ENCODE assay signal across 20 cellular contexts in genomic region chr15:85388962-85389361, GRCh38.
"Had no signal": no experiment of that assay in that cellular context is flagged by ENCODE, and none has a peak within 500 bp of the region (broad histone marks: within the 10 kb centered on the region; RNA-seq: fewer than 3 reads in every experiment).

No MANE protein-coding gene starts in this region.

- H3K27ac Mint-ChIP-seq: nephron progenitor cell; stimulated activated naive CD8-positive, alpha-beta T cell treated with anti-CD3 and anti-CD28 coated beads, Interleukin-15, Interleukin-2, amounts not matched to agents 100 ng/mL and 50 ng/mL, for 24 hours; T-helper 1 cell treated with Interleukin-12 subunit alpha and Interleukin-12 subunit beta and Interleukin-4 antibody, amounts not matched to agents 30 μg/mL and 1 μg/mL, for 36 hours had no signal

- H2AFZ ChIP-seq: parathyroid adenoma had no signal

- H3K4me3 Mint-ChIP-seq: nephron progenitor cell; T-helper 1 cell treated with Interleukin-12 subunit alpha and Interleukin-12 subunit beta and Interleukin-4 antibody, amounts not matched to agents 30 μg/mL and 1 μg/mL, for 36 hours had no signal

- ATAC-seq: body of pancreas, left lobe of liver, right lobe of liver had no signal

- H3K4me3 ChIP-seq: body of pancreas, right lobe of liver, skin epidermis, tibial nerve had no signal

- DNase-seq: activated B cell treated with CpG ODN at 0.5 μM for 24 hours; activated CD4-positive, alpha-beta T cell treated with anti-CD3 and anti-CD28 coated beads for 4 hours; activated CD4-positive, alpha-beta T cell treated with anti-CD3 and anti-CD28 coated beads, Interleukin-2, amount 50 U/mL, for 48 hours; activated CD8-positive, alpha-beta memory T cell treated with anti-CD3 and anti-CD28 coated beads, Interleukin-2, amount 50 U/mL, for 48 hours; activated gamma-delta T cell; activated naive CD4-positive, alpha-beta T cell treated with anti-CD3 and anti-CD28 coated beads, Interleukin-2, amount 50 U/mL, for 16 hours; activated T-cell treated with anti-CD3 and anti-CD28 coated beads, Interleukin-2, amount 50 U/mL, for 48 hours; anterior cingulate cortex; body of pancreas; midbrain; nephron progenitor cell; right lobe of liver; stimulated activated CD4-positive, alpha-beta T cell treated with anti-CD3 and anti-CD28 coated beads, Interleukin-1b, Interleukin-23, amount 100 ng/mL, for 48 hours had no signal

- H3K9me3 Mint-ChIP-seq: activated B cell treated with CpG ODN at 0.5 μM for 24 hours; stimulated activated naive CD8-positive, alpha-beta T cell treated with anti-CD3 and anti-CD28 coated beads, Interleukin-15, Interleukin-2, amounts not matched to agents 100 ng/mL and 50 ng/mL, for 24 hours; T-helper 1 cell treated with Interleukin-12 subunit alpha and Interleukin-12 subunit beta and Interleukin-4 antibody, amounts not matched to agents 30 μg/mL and 1 μg/mL, for 36 hours had no signal

- H3K27me3 Mint-ChIP-seq: activated B cell treated with CpG ODN at 0.5 μM for 24 hours; stimulated activated naive CD8-positive, alpha-beta T cell treated with anti-CD3 and anti-CD28 coated beads, Interleukin-15, Interleukin-2, amounts not matched to agents 100 ng/mL and 50 ng/mL, for 24 hours had no signal

- H3K27me3 ChIP-seq: body of pancreas, right lobe of liver, tibial nerve had no signal

- H3K27ac ChIP-seq: body of pancreas, epithelial cell of prostate, parathyroid adenoma, right lobe of liver, skin epidermis, tibial nerve had no signal

- H3K9ac ChIP-seq: parathyroid adenoma had no signal

- H3K9me3 ChIP-seq: body of pancreas, right lobe of liver, tibial nerve had no signal

- H3K36me3 ChIP-seq: right lobe of liver, tibial nerve had no signal
